Comparison of ENCODE assay signal across 26 cellular contexts in the genomic region with DNA sequence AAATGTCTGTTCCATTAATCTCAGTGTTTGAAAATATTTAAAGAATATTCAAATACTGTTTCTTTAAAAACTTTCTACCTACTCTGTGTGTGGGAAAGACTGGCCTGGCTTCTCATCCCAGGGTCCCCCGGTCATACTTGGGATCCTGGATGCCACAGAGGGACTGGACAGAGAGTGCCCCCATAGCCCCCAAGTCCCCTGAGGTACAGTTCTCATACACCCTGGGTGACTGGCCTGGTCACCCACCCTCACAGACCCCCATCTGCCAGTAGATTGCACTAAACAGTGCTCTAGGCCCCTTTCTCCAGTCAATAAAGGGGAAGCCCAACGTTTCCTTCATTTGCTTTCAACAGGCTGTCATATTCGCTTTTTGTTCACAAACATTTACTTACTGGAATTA. TPM values are rescaled to one million over a fixed set of nuclear protein-coding genes. Genes with fewer than 3 reads are reported as not detected.
DNase-seq lines count a peak whose midpoint lies in the region; ATAC-seq and TF ChIP-seq lines count a peak whose summit lies in the region.
"Had no signal": no experiment of that assay in that cellular context is flagged by ENCODE, and none has a peak within 500 bp of the region (broad histone marks: within the 10 kb centered on the region; RNA-seq: fewer than 3 reads in every experiment).

No MANE protein-coding gene starts in this region.

- H3K4me3 ChIP-seq in Loucy (ENCODE audit: low read length, poor library complexity, severe bottlenecking), result no peak overlapping the region
- H3K4me3 ChIP-seq in coronary artery, result no peak overlapping the region
- H3K4me3 ChIP-seq: stomach, transverse colon had no signal

- no peak overlapping the region for H3K4me3 Mint-ChIP-seq in activated naive CD8-positive, alpha-beta T cell
- no peak overlapping the region for H3K4me3 Mint-ChIP-seq in activated naive CD8-positive, alpha-beta T cell treated with anti-CD3 and anti-CD28 coated beads for 36 hours
- H3K4me3 Mint-ChIP-seq in stimulated activated memory B cell treated with anti-CD40 and anti-IgM and Interleukin-4, amounts not matched to agents 10 μg/mL and 1 μg/mL and 100 μg/mL, for 72 hours, result peak overlapping the region; percentile 90
- H3K4me3 Mint-ChIP-seq: endodermal cell, H9, mesothelial cell of epicardium, WTC11 had no signal

- H3K27ac Mint-ChIP-seq in activated naive CD8-positive, alpha-beta T cell, result peak overlapping the region; percentile 17
- no peak overlapping the region for H3K27ac Mint-ChIP-seq in activated naive CD8-positive, alpha-beta T cell treated with anti-CD3 and anti-CD28 coated beads for 36 hours
- peak overlapping the region; percentile 96 for H3K27ac Mint-ChIP-seq in stimulated activated memory B cell treated with anti-CD40 and anti-IgM and Interleukin-4, amounts not matched to agents 10 μg/mL and 1 μg/mL and 100 μg/mL, for 72 hours
- H3K27ac Mint-ChIP-seq: endodermal cell, H9, mesothelial cell of epicardium, progenitor cell of endocrine pancreas, WTC11 had no signal

- peak overlapping the region; percentile 53 for H3K4me2 ChIP-seq in Loucy (ENCODE audit: low read depth, low read length, poor library complexity, severe bottlenecking)

- TF ChIP-seq CTCF in Loucy (conservative IDR thresholded peaks at IDR 0.05; ENCODE audit: low read length) (no peak), coronary artery (IDR thresholded peaks at IDR 0.05) (no peak)

- no peaks in the 10 kb centered on the region for H3K79me2 ChIP-seq in Loucy (ENCODE audit: insufficient read depth, low read length)

- 0 out of 2 replicates have a peak, but pooled peaks cover 2% of the 10 kb centered on the region for H3F3A ChIP-seq in Loucy (ENCODE audit: low read depth)

- no peak overlapping the region for H2AFZ ChIP-seq in Loucy (ENCODE audit: low read length)

- H4K20me1 ChIP-seq in Loucy (ENCODE audit: insufficient read depth, low read length, poor library complexity, severe bottlenecking), result no peaks in the 10 kb centered on the region

- no peaks in the 10 kb centered on the region for H3K27me3 ChIP-seq in Loucy (ENCODE audit: insufficient read depth, low read length, poor library complexity, severe bottlenecking)
- H3K27me3 ChIP-seq: transverse colon had no signal

- H3K36me3 Mint-ChIP-seq in activated naive CD8-positive, alpha-beta T cell, result no peaks in the 10 kb centered on the region
- no peaks in the 10 kb centered on the region for H3K36me3 Mint-ChIP-seq in activated naive CD8-positive, alpha-beta T cell treated with anti-CD3 and anti-CD28 coated beads for 36 hours
- H3K36me3 Mint-ChIP-seq in stimulated activated memory B cell treated with anti-CD40 and anti-IgM and Interleukin-4, amounts not matched to agents 10 μg/mL and 1 μg/mL and 100 μg/mL, for 72 hours, result peaks cover 41% of the 10 kb centered on the region
- H3K36me3 Mint-ChIP-seq: activated naive CD4-positive, alpha-beta T cell treated with anti-CD3 and anti-CD28 coated beads, Interleukin-2, amount 50 U/mL, for 72 hours; mesothelial cell of epicardium; WTC11 had no signal

- H3K9me2 ChIP-seq in Loucy (replicated peaks; ENCODE audit: low read depth, low read length), result no peaks in the 10 kb centered on the region

- no peaks in the 10 kb centered on the region for H3K9me3 ChIP-seq in Loucy (ENCODE audit: insufficient read depth, low read depth, low read length)
- H3K9me3 ChIP-seq: stomach, transverse colon had no signal

- no peaks in the 10 kb centered on the region for H3K36me3 ChIP-seq in Loucy (ENCODE audit: insufficient read depth, low read length)
- H3K36me3 ChIP-seq: stomach, transverse colon had no signal

- H3K27ac ChIP-seq in coronary artery, result peak overlapping the region in 1 of 2 donors; percentile 23

- DNase-seq in activated naive CD8-positive, alpha-beta T cell treated with anti-CD3 and anti-CD28 coated beads for 36 hours, result no peak
- DNase-seq in coronary artery (ENCODE audit: low spot score), result peak; percentile 35
- no peak for DNase-seq in NCI-H748 (lab: John Stamatoyannopoulos, UW; ENCODE audit: unreplicated experiment)
- DNase-seq in T-helper 9 cell, result no peak
- DNase-seq: endodermal cell; H9; left colon; NCI-H1092 treated with DMSO at 0.1 percent for 48 hours; NCI-H2081 treated with DMSO at 0.1 percent for 48 hours; NCI-H510A treated with DMSO at 0.1 percent for 48 hours; stimulated activated CD4-positive, alpha-beta T cell treated with anti-CD3 and anti-CD28 coated beads, Interleukin-1b, Interleukin-23, amount 100 ng/mL, for 48 hours; transverse colon had no signal

- H3K27me3 Mint-ChIP-seq in activated naive CD8-positive, alpha-beta T cell, result peaks cover 5% of the 10 kb centered on the region
- H3K27me3 Mint-ChIP-seq in activated naive CD8-positive, alpha-beta T cell treated with anti-CD3 and anti-CD28 coated beads for 36 hours, result peaks cover 67% of the 10 kb centered on the region
- no peaks in the 10 kb centered on the region for H3K27me3 Mint-ChIP-seq in stimulated activated memory B cell treated with anti-CD40 and anti-IgM and Interleukin-4, amounts not matched to agents 10 μg/mL and 1 μg/mL and 100 μg/mL, for 72 hours

- no peak overlapping the region for H3K9ac ChIP-seq in Loucy (ENCODE audit: low read depth, low read length, poor library complexity, severe bottlenecking)

- no peaks in the 10 kb centered on the region for H3K9me3 Mint-ChIP-seq in activated naive CD8-positive, alpha-beta T cell (ENCODE audit: low read depth)
- H3K9me3 Mint-ChIP-seq in activated naive CD8-positive, alpha-beta T cell treated with anti-CD3 and anti-CD28 coated beads for 36 hours, result no peaks in the 10 kb centered on the region
- no peaks in the 10 kb centered on the region for H3K9me3 Mint-ChIP-seq in stimulated activated memory B cell treated with anti-CD40 and anti-IgM and Interleukin-4, amounts not matched to agents 10 μg/mL and 1 μg/mL and 100 μg/mL, for 72 hours
- H3K9me3 Mint-ChIP-seq: activated naive CD4-positive, alpha-beta T cell treated with anti-CD3 and anti-CD28 coated beads, Interleukin-2, amount 50 U/mL, for 72 hours; endodermal cell; H9; mesothelial cell of epicardium; WTC11 had no signal

- ATAC-seq in stimulated activated memory B cell treated with anti-CD40 and anti-IgM and Interleukin-4, amounts not matched to agents 10 μg/mL and 1 μg/mL and 100 μg/mL, for 72 hours, result no peak
- no peak for ATAC-seq in HG03196 (IDR thresholded peaks at IDR 0.05; ENCODE audit: unreplicated experiment)
- ATAC-seq: activated naive CD4-positive, alpha-beta T cell treated with anti-CD3 and anti-CD28 coated beads, Interleukin-2, amount 50 U/mL, for 72 hours; left colon; WTC11 had no signal

- peaks cover 27% of the 10 kb centered on the region for H3K4me1 Mint-ChIP-seq in activated naive CD8-positive, alpha-beta T cell (ENCODE audit: low read depth)
- H3K4me1 Mint-ChIP-seq in activated naive CD8-positive, alpha-beta T cell treated with anti-CD3 and anti-CD28 coated beads for 36 hours, result peaks cover 31% of the 10 kb centered on the region
- peaks cover 93% of the 10 kb centered on the region for H3K4me1 Mint-ChIP-seq in stimulated activated memory B cell treated with anti-CD40 and anti-IgM and Interleukin-4, amounts not matched to agents 10 μg/mL and 1 μg/mL and 100 μg/mL, for 72 hours
- H3K4me1 Mint-ChIP-seq: endodermal cell, mesothelial cell of epicardium had no signal

- peaks cover 49% of the 10 kb centered on the region for H3K4me1 ChIP-seq in Loucy (ENCODE audit: insufficient read depth, low read length, poor library complexity, severe bottlenecking)

RNA-seq across cellular contexts. Expression of a gene that starts 3.0 kb away (rescaled TPM):
- under 1 TPM; 0.76 to 0.80 TPM for total RNA-seq in activated naive CD8-positive, alpha-beta T cell treated with anti-CD3 and anti-CD28 coated beads for 36 hours
- total RNA-seq: Daoy, endodermal cell, H9, LHCN-M2, mesothelial cell of epicardium, progenitor cell of endocrine pancreas, SK-MEL-5 had no signal

RNA-seq across cellular contexts. Expression of a gene that starts 51.4 kb away (rescaled TPM):
- total RNA-seq in activated naive CD8-positive, alpha-beta T cell treated with anti-CD3 and anti-CD28 coated beads for 36 hours, result not detected
- total RNA-seq: activated naive CD4-positive, alpha-beta T cell treated with anti-CD3 and anti-CD28 coated beads, Interleukin-2, amount 50 U/mL, for 72 hours; Daoy; endodermal cell; glomerular endothelial cell; H9; left colon; LHCN-M2; mesothelial cell of epicardium; progenitor cell of endocrine pancreas; SK-MEL-5; skeletal muscle tissue; stomach; transverse colon; WTC11 had no signal
